In genomic region chr10:26481914-26482550, GRCh38 we compare ENCODE assay signal across 10 cellular contexts. TPM values are rescaled to one million over a fixed set of nuclear protein-coding genes. Genes with fewer than 3 reads are reported as not detected.
DNase-seq lines count a peak whose midpoint lies in the region; ATAC-seq and TF ChIP-seq lines count a peak whose summit lies in the region.
"Had no signal": no experiment of that assay in that cellular context is flagged by ENCODE, and none has a peak within 500 bp of the region (broad histone marks: within the 10 kb centered on the region; RNA-seq: fewer than 3 reads in every experiment).

No MANE protein-coding gene starts in this region.

- H3K36me3 Mint-ChIP-seq in chondrocyte (ENCODE audit: low read depth) = no peaks in the 10 kb centered on the region

- no peaks in the 10 kb centered on the region for H3K9me3 ChIP-seq in psoas muscle

- intact Hi-C loops in psoas muscle (cut with DNase I) = no loop called here

- no peaks in the 10 kb centered on the region for H3K27me3 Mint-ChIP-seq in chondrocyte (ENCODE audit: low read depth)

- TF ChIP-seq CTCF in chondrocyte (IDR thresholded peaks at IDR 0.05) (no peak), coronary artery (IDR thresholded peaks at IDR 0.05) (no peak), psoas muscle (IDR thresholded peaks at IDR 0.05) (no peak)

- H3K9me3 Mint-ChIP-seq in chondrocyte (ENCODE audit: low read depth) = no peaks in the 10 kb centered on the region

- no peaks in the 10 kb centered on the region for H3K4me1 ChIP-seq in psoas muscle

- peaks cover 16% of the 10 kb centered on the region for H3K4me1 Mint-ChIP-seq in chondrocyte (ENCODE audit: low read depth)

- H3K36me3 ChIP-seq in psoas muscle (ENCODE audit: insufficient read depth in 1 of 2, low read depth in 1 of 2) = no peaks in the 10 kb centered on the region

- H3K27me3 ChIP-seq in psoas muscle (ENCODE audit: insufficient read depth in 3 of 3, low read length in 2 of 3) = no peaks in the 10 kb centered on the region

- no peak overlapping the region for H3K27ac Mint-ChIP-seq in chondrocyte (ENCODE audit: unreplicated experiment)

- no peak overlapping the region for H3K27ac ChIP-seq in coronary artery
- no peak overlapping the region for H3K27ac ChIP-seq in psoas muscle

- DNase-seq in SKM-1 (lab: John Stamatoyannopoulos, UW; ENCODE audit: unreplicated experiment) (peak; percentile 60), pons (ENCODE audit: low spot score) (peak; percentile 70), chondrocyte (ENCODE audit: low spot score) (no peak), coronary artery (ENCODE audit: low spot score) (no peak), psoas muscle (no peak)
- DNase-seq: SHP77; stimulated activated CD8-positive, alpha-beta memory T cell treated with anti-CD3 and anti-CD28 coated beads, Interleukin-4, amount 100 ng/mL, for 48 hours had no signal

- no peak overlapping the region for H3K4me3 Mint-ChIP-seq in chondrocyte (ENCODE audit: unreplicated experiment)

- H3K4me3 ChIP-seq in coronary artery (no peak overlapping the region), psoas muscle (no peak overlapping the region)

- 60 to 63% (median 62%) methylated on average over 8 of the region's 8 CpGs for WGBS in psoas muscle, 3 donors

- ATAC-seq in GM18909 (IDR thresholded peaks at IDR 0.05; ENCODE audit: poor library complexity, unreplicated experiment) = peak; percentile 59
- peak; percentile 58 for ATAC-seq in HG02938 (IDR thresholded peaks at IDR 0.05; ENCODE audit: unreplicated experiment)
- ATAC-seq in psoas muscle = no peak

RNA-seq across cellular contexts. Expression of gene APBB1IP, which starts 43.9 kb away (rescaled TPM):
- total RNA-seq in chondrocyte = not detected in 3 replicates
- 1 to 10 TPM in 3 of 4 donors, under 1 TPM in 1; 0.86 to 2.8 (median 2.1) TPM for total RNA-seq in psoas muscle
- polyA plus RNA-seq in psoas muscle = under 1 TPM; 0.25 to 0.81 (median 0.55) TPM
- total RNA-seq: dermis microvascular lymphatic vessel endothelial cell had no signal

Comparison
In these comparisons a context has a peak if more than half of its experiments do, and no peak if none do; other contexts are left out.
1. ATAC-seq: peak in GM18909 (single experiment) and HG02938 (single experiment); none in psoas muscle (0 of 4).
2. DNase-seq: peak in SKM-1 (single experiment) and pons (single experiment); none in chondrocyte (single experiment), coronary artery (single experiment) and psoas muscle (0 of 2).